11 cellular contexts compared by ENCODE assay signal in the genomic region with DNA sequence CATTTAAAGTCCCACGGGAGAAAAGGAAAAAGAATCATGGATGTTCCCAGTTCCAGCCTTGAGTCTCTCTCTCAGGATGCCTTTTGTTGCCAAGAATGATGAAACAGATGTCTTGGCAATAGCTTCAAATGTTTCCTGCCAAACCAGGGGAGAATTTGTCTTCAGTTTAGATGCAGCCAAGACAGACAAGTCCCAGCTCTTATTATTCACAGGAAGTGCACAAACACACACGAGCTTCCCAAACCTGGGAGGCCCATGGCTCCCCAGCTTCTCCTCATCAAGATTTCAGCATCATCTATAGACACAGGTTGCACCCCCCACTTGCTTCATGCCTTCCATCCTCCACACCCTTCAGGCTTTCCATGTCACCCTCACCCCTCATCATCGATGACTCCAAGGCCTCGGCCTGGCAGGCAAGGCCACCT. TPM values are rescaled to one million over a fixed set of nuclear protein-coding genes. Genes with fewer than 3 reads are reported as not detected.
DNase-seq lines count a peak whose midpoint lies in the region; ATAC-seq, FAIRE-seq and TF ChIP-seq lines count a peak whose summit lies in the region.
"Had no signal": no experiment of that assay in that cellular context is flagged by ENCODE, and none has a peak within 500 bp of the region (broad histone marks: within the 10 kb centered on the region; RNA-seq: fewer than 3 reads in every experiment).

No MANE protein-coding gene starts in this region.

- H3K4me3 ChIP-seq in choroid plexus epithelial cell (ENCODE audit: low read depth, low read length) (no peak overlapping the region), right lobe of liver (no peak overlapping the region)

- FAIRE-seq in D721Med (lab: Jason Lieb, UNC) = no peak

- no peaks in the 10 kb centered on the region for H3K9me3 ChIP-seq in right lobe of liver

- WGBS in right lobe of liver (ENCODE audit: insufficient coverage, low coverage, low lambda C conversion rate, missing lambda C conversion rate) = 68% methylated on average over 4 of the region's 4 CpGs

- no peaks in the 10 kb centered on the region for H3K36me3 ChIP-seq in right lobe of liver

- H3K4me1 ChIP-seq in right lobe of liver = peaks cover 0 to 15% (median 7%) of the 10 kb centered on the region in 4 donors

- DNase-seq in LHCN-M2 (ENCODE audit: low read depth) = peak; percentile 59
- DNase-seq in choroid plexus epithelial cell (ENCODE audit: low read depth) = peak; percentile 92
- peak in 2 of 3 donors; percentile 17 to 27 for DNase-seq in right lobe of liver
- peak; percentile 57 for DNase-seq in smooth muscle cell of the brain vasculature (ENCODE audit: low read depth, low spot score)
- DNase-seq in NCI-H187 treated with DMSO at 0.1 percent for 48 hours (lab: John Stamatoyannopoulos, UW) = no peak
- DNase-seq in D721Med (ENCODE audit: insufficient read length, low spot score) = no peak
- DNase-seq in activated CD4-positive, CD25-positive, alpha-beta regulatory T cell treated with anti-CD3 and anti-CD28 coated beads, Interleukin-2, amount 50 U/mL, for 72 hours = no peak
- DNase-seq: activated naive CD8-positive, alpha-beta T cell treated with anti-CD3 and anti-CD28 coated beads, Interleukin-2, amount 10 ng/mL, durations not matched to agents 7 days and 5 days; DND-41 had no signal

- no peaks in the 10 kb centered on the region for H3K27me3 ChIP-seq in right lobe of liver

- H3K27ac ChIP-seq in right lobe of liver = peak overlapping the region in 1 of 3 donors; percentile 9
- H3K27ac ChIP-seq: KMS-11 had no signal

- intact Hi-C loops in right lobe of liver (cut with DNase I) = no loop called here

- ATAC-seq in right lobe of liver (peak; percentile 40 to 49 (median 46)), HG03457 (IDR thresholded peaks at IDR 0.05; ENCODE audit: unreplicated experiment) (no peak)

- no peak for TF ChIP-seq CTCF in choroid plexus epithelial cell (conservative IDR thresholded peaks at IDR 0.05; ENCODE audit: low read depth, low read length)
- no peak for TF ChIP-seq CTCF in right lobe of liver (IDR thresholded peaks at IDR 0.05)
- TF ChIP-seq CTCF in D721Med (IDR thresholded peaks at IDR 0.05; ENCODE audit: insufficient read depth, missing control alignments) = no peak

- TF ChIP-seq POLR2A in right lobe of liver (IDR thresholded peaks at IDR 0.05) = no peak

RNA-seq across cellular contexts. Expression of a gene that starts 45.9 kb away (rescaled TPM):
- 24.6 and 34.2 TPM in 2 replicates for total RNA-seq in LHCN-M2 (2014; rRNA removed)
- 25.0 TPM for polyA plus RNA-seq in LHCN-M2 (2012)
- total RNA-seq in right lobe of liver = 10 to 100 TPM; 17.5 to 34.7 (median 20.2) TPM

Comparison
In these comparisons a context has a peak if more than half of its experiments do, and no peak if none do; other contexts are left out.
1. DNase-seq: peak in LHCN-M2 (single experiment), choroid plexus epithelial cell (single experiment), right lobe of liver (2 of 3) and smooth muscle cell of the brain vasculature (single experiment); none in NCI-H187 treated with DMSO at 0.1 percent for 48 hours (single experiment), D721Med (single experiment) and activated CD4-positive, CD25-positive, alpha-beta regulatory T cell treated with anti-CD3 and anti-CD28 coated beads, Interleukin-2, amount 50 U/mL, for 72 hours (single experiment).